In genomic region chr3:51340311-51340829, GRCh38 we compare ENCODE assay signal across 8 cellular contexts. TPM values are rescaled to one million over a fixed set of nuclear protein-coding genes. Genes with fewer than 3 reads are reported as not detected.
DNase-seq lines count a peak whose midpoint lies in the region; ATAC-seq, FAIRE-seq and TF ChIP-seq lines count a peak whose summit lies in the region.

No MANE protein-coding gene starts in this region.

- H3K4me2 ChIP-seq in H9 (ENCODE audit: insufficient read depth, insufficient read length, low read length): no peak overlapping the region

- no peaks in the 10 kb centered on the region for H3K79me1 ChIP-seq in H9 (ENCODE audit: insufficient read depth, low read depth, low read length, poor library complexity, severe bottlenecking)

- no peak overlapping the region for H2BK15ac ChIP-seq in H9 (ENCODE audit: low read depth, low read length)

- no peak overlapping the region for H3K14ac ChIP-seq in H9 (ENCODE audit: insufficient read depth, low read length)

- H3K9me3 ChIP-seq in H9 (ENCODE audit: control insufficient read depth, low read depth, low read length): no peaks in the 10 kb centered on the region
- no peaks in the 10 kb centered on the region for H3K9me3 ChIP-seq in adipocyte (ENCODE audit: control insufficient read depth, low read length)
- H3K9me3 ChIP-seq in heart right ventricle: no peaks in the 10 kb centered on the region

- no peaks in the 10 kb centered on the region for H3K9me3 Mint-ChIP-seq in H9

- H2AK5ac ChIP-seq in H9 (ENCODE audit: insufficient read length, low read length): no peak overlapping the region

- H3K27me3 Mint-ChIP-seq in H9 (ENCODE audit: low read depth): no peaks in the 10 kb centered on the region

- FAIRE-seq in D721Med (lab: Jason Lieb, UNC): no peak

- H2BK120ac ChIP-seq in H9 (ENCODE audit: low read depth, low read length, poor library complexity, severe bottlenecking): no peak overlapping the region

- H4K91ac ChIP-seq in H9 (ENCODE audit: insufficient read length, low read depth, low read length): no peak overlapping the region

- peaks cover 15 to 17% of the 10 kb centered on the region in 2 experiments for H3K4me1 Mint-ChIP-seq in H9

- no peak overlapping the region for H3K56ac ChIP-seq in H9 (ENCODE audit: insufficient read length, low read depth, low read length)

- peak overlapping the region in 1 of 3 experiments; percentile 65; a peak in 1 of 7 replicates for H3K27ac Mint-ChIP-seq in H9

- no peak overlapping the region for H4K8ac ChIP-seq in H9 (replicated peaks; ENCODE audit: insufficient read length, low read depth, low read length)

- H3K27ac ChIP-seq in H9 (ENCODE audit: insufficient read length, low read depth, low read length) (no peak overlapping the region), heart right ventricle (peak overlapping the region in 7 of 10 donors; percentile 3 to 50 (median 37))

- H3K4ac ChIP-seq in H9 (ENCODE audit: low read depth, low read length): no peak overlapping the region

- H2BK5ac ChIP-seq in H9 (ENCODE audit: insufficient read length, low read length): no peak overlapping the region

- no peak overlapping the region for H3T11ph ChIP-seq in H9 (ENCODE audit: low read length)

- TF ChIP-seq CTCF in H9 (conservative IDR thresholded peaks at IDR 0.05) (no peak), heart right ventricle (IDR thresholded peaks at IDR 0.05) (no peak), D721Med (IDR thresholded peaks at IDR 0.05; ENCODE audit: insufficient read depth, missing control alignments) (no peak), GM13977 (IDR thresholded peaks at IDR 0.05; ENCODE audit: extremely low read depth, insufficient read depth, missing control alignments) (no peak)

- no peaks in the 10 kb centered on the region for H4K20me1 ChIP-seq in H9 (ENCODE audit: control insufficient read depth, insufficient read depth, insufficient read length)

- H3K23me2 ChIP-seq in H9 (ENCODE audit: insufficient read length, low read depth, low read length, poor library complexity, severe bottlenecking): no peaks in the 10 kb centered on the region

- no peak overlapping the region for H2AFZ ChIP-seq in H9 (ENCODE audit: low read length)

- no peaks in the 10 kb centered on the region for H3K27me3 ChIP-seq in H9 (ENCODE audit: insufficient read depth, low read length)
- no peaks in the 10 kb centered on the region for H3K27me3 ChIP-seq in adipocyte (replicated peaks; ENCODE audit: control insufficient read depth, insufficient read depth, low read length)
- H3K27me3 ChIP-seq in heart right ventricle: no peaks in the 10 kb centered on the region

- no peaks in the 10 kb centered on the region for H3K79me2 ChIP-seq in H9 (ENCODE audit: insufficient read depth, low read length)

- peak overlapping the region; percentile 63 for H3K4me3 ChIP-seq in adipocyte (ENCODE audit: low read length)
- no peak overlapping the region for H3K4me3 ChIP-seq in heart right ventricle
- H3K4me3 ChIP-seq in skeletal muscle cell (ENCODE audit: low read depth, low read length): no peak overlapping the region

- WGBS in H9 (ENCODE audit: extremely low coverage, insufficient read length, low lambda C conversion rate): no CpG with 5 or more reads among the region's 2 CpGs
- 41 to 57% methylated on average over 2 of the region's 2 CpGs for WGBS in heart right ventricle, 2 donors

- no peak overlapping the region for H2BK20ac ChIP-seq in H9 (ENCODE audit: low read depth, low read length, poor library complexity, severe bottlenecking)

- no peak overlapping the region for H2BK12ac ChIP-seq in H9 (ENCODE audit: insufficient read length, low read depth, low read length)

- no peak overlapping the region for H3K18ac ChIP-seq in H9 (ENCODE audit: insufficient read length, low read depth, low read length)

- H3K4me1 ChIP-seq in H9 (ENCODE audit: insufficient read depth, low read length) (peaks cover 11% of the 10 kb centered on the region; the same call in 1 of the 2 replicates), adipocyte (ENCODE audit: control insufficient read depth, insufficient read depth, low read length) (peaks cover 51% of the 10 kb centered on the region), heart right ventricle (peaks cover 0 to 18% (median 12%) of the 10 kb centered on the region in 9 donors)

- no peak overlapping the region for H4K5ac ChIP-seq in H9 (ENCODE audit: insufficient read length, low read depth, low read length)

- H3K4me3 Mint-ChIP-seq in H9: no peak overlapping the region

- no peak overlapping the region for H3K9ac ChIP-seq in H9 (ENCODE audit: extremely low read depth, insufficient read length, low read length)
- peak overlapping the region; percentile 53 for H3K9ac ChIP-seq in adipocyte (ENCODE audit: low read length)

- peak; percentile 55 to 87 (median 66) for ATAC-seq in heart right ventricle
- ATAC-seq in HG03571 (IDR thresholded peaks at IDR 0.05; ENCODE audit: unreplicated experiment): no peak

- H3K36me3 Mint-ChIP-seq in H9 (ENCODE audit: insufficient read depth in 1 of 3, low read depth in 3 of 3): peaks cover 4 to 19% (median 8%) of the 10 kb centered on the region in 3 experiments; a peak in 4 of 7 replicates

- DNase-seq in H9 (peak; percentile 25), adipocyte (ENCODE audit: low read depth) (peak; percentile 93), heart right ventricle (no peak), skeletal muscle cell (ENCODE audit: low read depth) (peak; percentile 83), NOMO-1 treated with dmso at 0.1 percent for 144 hours (lab: John Stamatoyannopoulos, UW; ENCODE audit: unreplicated experiment) (no peak), D721Med (ENCODE audit: insufficient read length, low spot score) (no peak), GM13977 (ENCODE audit: low spot score) (no peak)

- in situ Hi-C loops in GM13977 (cut with MboI; ENCODE audit: low pct_unique_long_range_greater_than_20kb, low sequenced_read_pairs, unreplicated experiment): no loop called here

- H3K36me3 ChIP-seq in adipocyte (ENCODE audit: control insufficient read depth, insufficient read depth, low read length, severe bottlenecking): no peaks in the 10 kb centered on the region
- no peaks in the 10 kb centered on the region for H3K36me3 ChIP-seq in heart right ventricle

- H3K23ac ChIP-seq in H9 (ENCODE audit: insufficient read length, low read depth, low read length): no peak overlapping the region

- intact Hi-C loops in heart right ventricle (cut with DNase I): no loop called here

RNA-seq across cellular contexts. Expression of gene MANF, which starts 44.7 kb away (rescaled TPM):
- total RNA-seq in H9 (2021) (145 and 148 TPM in 2 replicates), heart right ventricle (10 to 100 TPM; 33.8 to 82.3 (median 45.1) TPM)
- polyA plus RNA-seq in heart right ventricle: 100 to 1,000 TPM in 1 of 2 donors, 10 to 100 TPM in 1; 19.1 to 150 TPM

RNA-seq across cellular contexts. Expression of gene RBM15B, which starts 50.7 kb away (rescaled TPM):
- total RNA-seq in H9 (2021): 61.1 and 61.9 TPM in 2 replicates
- 10 to 100 TPM; 11.3 to 17.1 (median 13.7) TPM for total RNA-seq in heart right ventricle
- polyA plus RNA-seq in heart right ventricle: 10 to 100 TPM in 1 of 2 donors, 1 to 10 TPM in 1; 3.6 to 10.4 TPM

Comparison
In these comparisons a context has a peak if more than half of its experiments do, and no peak if none do; other contexts are left out.
1. DNase-seq: peak in H9 (single experiment), adipocyte (single experiment) and skeletal muscle cell (single experiment); none in heart right ventricle (0 of 2), NOMO-1 treated with dmso at 0.1 percent for 144 hours (single experiment), D721Med (single experiment) and GM13977 (single experiment).